ENCODE assay signal across 1 cellular context in genomic region chr7:76054129-76055120, GRCh38.
TF ChIP-seq lines count a peak whose summit lies in the region.

No MANE protein-coding gene starts in this region.

TF ChIP-seq in K562, 482 proteins besides CTCF, POLR2A, EP300 and RAD21:
- TF ChIP-seq CEBPB (tag; IDR thresholded peaks at IDR 0.05) = peak; percentile 87
- peak; percentile 20; the same call in 1 of the 2 replicates for TF ChIP-seq RFX1 (IDR thresholded peaks at IDR 0.05)
- TF ChIP-seq FOSL1 (tag; conservative IDR thresholded peaks at IDR 0.05) = no peak
- TF ChIP-seq NFATC3 (IDR thresholded peaks at IDR 0.05) = no peak
- TF ChIP-seq POLR2G (IDR thresholded peaks at IDR 0.05; ENCODE audit: low read depth, low read length) = 0 out of 2 replicates have a peak, but pooled peaks have one; percentile 21
- 0 out of 2 replicates have a peak, but pooled peaks have one; percentile 19 for TF ChIP-seq GABPB1 (CRISPR knock-in tag; IDR thresholded peaks at IDR 0.05)
- TF ChIP-seq RBFOX2 (IDR thresholded peaks at IDR 0.05; ENCODE audit: low read depth, low read length) = 0 out of 2 replicates have a peak, but pooled peaks have one; percentile 4
- no peak for TF ChIP-seq PRMT5 (CRISPR knock-in tag; IDR thresholded peaks at IDR 0.05)
- TF ChIP-seq CEBPG (CRISPR knock-in tag; IDR thresholded peaks at IDR 0.05) = peak; percentile 61
- TF ChIP-seq CEBPG (tag; conservative IDR thresholded peaks at IDR 0.05 in 1 of 2, IDR thresholded peaks at IDR 0.05 in 1 of 2) = peak in 1 of 2 experiments; percentile 59; a peak in 1 of 4 replicates
- no peak for TF ChIP-seq NR2F6 (CRISPR knock-in tag; IDR thresholded peaks at IDR 0.05)
- no peak for TF ChIP-seq MTA3 (IDR thresholded peaks at IDR 0.05; ENCODE audit: borderline replicate concordance)
- no peak for TF ChIP-seq ZFP91 (CRISPR knock-in tag; IDR thresholded peaks at IDR 0.05)
